Comparison of ENCODE assay signal across 16 cellular contexts in genomic region chr11:75386912-75387311, GRCh38. TPM values are rescaled to one million over a fixed set of nuclear protein-coding genes. Genes with fewer than 3 reads are reported as not detected.
A peak's percentile ranks its signal among the peaks of the same experiment; 100 is the strongest.
DNase-seq lines count a peak whose midpoint lies in the region; ATAC-seq and TF ChIP-seq lines count a peak whose summit lies in the region.
"Had no signal": no experiment of that assay in that cellular context is flagged by ENCODE, and none has a peak within 500 bp of the region (broad histone marks: within the 10 kb centered on the region; RNA-seq: fewer than 3 reads in every experiment).

No MANE protein-coding gene starts in this region.

- H3K9me3 ChIP-seq in HUES6 (ENCODE audit: control insufficient read depth, insufficient read depth, low read depth, low read length): no peaks in the 10 kb centered on the region
- no peaks in the 10 kb centered on the region for H3K9me3 ChIP-seq in left lung
- H3K9me3 ChIP-seq in sigmoid colon: no peaks in the 10 kb centered on the region
- H3K9me3 ChIP-seq in Peyer's patch: no peaks in the 10 kb centered on the region
- H3K9me3 ChIP-seq: MG63, tibial artery had no signal

- intact Hi-C loops in left lung (cut with DNase I) (loop anchor here in 1 of 2 donors (10.0 kb wide), 1 partner anchor 102 kb away; no protein-coding TSS in a partner anchor), sigmoid colon (cut with DNase I) (no loop called here)

- WGBS in sigmoid colon, 2 donors: 24 to 76% methylated on average over 3 of the region's 3 CpGs

- H3K9ac ChIP-seq in HUES6 (ENCODE audit: low read length): peak overlapping the region; percentile 55

- in situ Hi-C loops in KBM-7 (cut with MboI; ENCODE audit: low pct_unique_long_range_greater_than_20kb, low sequenced_read_pairs): loop anchor here (10.0 kb wide), 1 partner anchor 52 kb away; no protein-coding TSS in a partner anchor

- H3K4me3 ChIP-seq in HUES6 (ENCODE audit: low read depth, low read length) (no peak overlapping the region), left lung (no peak overlapping the region), sigmoid colon (no peak overlapping the region), Peyer's patch (no peak overlapping the region)
- H3K4me3 ChIP-seq: MG63, tibial artery had no signal

- DNase-seq in SW480 (ENCODE audit: low spot score) (peak; percentile 61), left lung (no peak), sigmoid colon (peak; percentile 26), KBM-7 (no peak), Peyer's patch (no peak)
- no peak for DNase-seq in stimulated activated CD4-positive, alpha-beta T cell treated with anti-CD3 and anti-CD28 coated beads, Interleukin-2, amount 100 ng/mL, for 24 hours
- DNase-seq in stimulated activated CD4-positive, alpha-beta T cell treated with anti-CD3 and anti-CD28 coated beads, Interleukin-4, amount 100 ng/mL, for 24 hours: no peak
- DNase-seq: activated CD4-positive, alpha-beta T cell treated with anti-CD3 and anti-CD28 coated beads for 1 hour; NCI-H1436; NCI-H2171; stimulated activated naive CD4-positive, alpha-beta T cell had no signal

- H3K4me1 ChIP-seq in HUES6 (ENCODE audit: control insufficient read depth, insufficient read depth, low read length) (peaks cover 22% of the 10 kb centered on the region; the same call in 1 of the 2 replicates), left lung (peaks cover 10 to 28% of the 10 kb centered on the region in 2 donors), sigmoid colon (peaks cover 0 to 9% (median 4%) of the 10 kb centered on the region in 4 donors), Peyer's patch (peaks cover 0 to 24% (median 0%) of the 10 kb centered on the region in 4 donors)

- H3K36me3 ChIP-seq in HUES6 (ENCODE audit: control insufficient read depth, insufficient read depth, low read length) (no peaks in the 10 kb centered on the region), left lung (no peaks in the 10 kb centered on the region), sigmoid colon (no peaks in the 10 kb centered on the region), Peyer's patch (no peaks in the 10 kb centered on the region)
- H3K36me3 ChIP-seq: MG63, tibial artery had no signal

- TF ChIP-seq CTCF in left lung (IDR thresholded peaks at IDR 0.05): no peak
- TF ChIP-seq CTCF in sigmoid colon (IDR thresholded peaks at IDR 0.05): no peak
- no peak for TF ChIP-seq CTCF in Peyer's patch (IDR thresholded peaks at IDR 0.05)

- TF ChIP-seq POLR2A in sigmoid colon (IDR thresholded peaks at IDR 0.05) (no peak), Peyer's patch (IDR thresholded peaks at IDR 0.05) (no peak)

- ATAC-seq in left lung: peak; percentile 7

- H3K27ac ChIP-seq in HUES6 (ENCODE audit: low read depth, low read length): peak overlapping the region; percentile 67; the same call in 1 of the 2 replicates
- no peak overlapping the region for H3K27ac ChIP-seq in left lung
- H3K27ac ChIP-seq in sigmoid colon: peak overlapping the region in 1 of 4 donors; percentile 11
- H3K27ac ChIP-seq in Peyer's patch: no peak overlapping the region
- H3K27ac ChIP-seq: tibial artery had no signal

- no peak for TF ChIP-seq EP300 in sigmoid colon (IDR thresholded peaks at IDR 0.05)

- H3K27me3 ChIP-seq in HUES6 (ENCODE audit: control insufficient read depth, insufficient read depth, low read length) (no peaks in the 10 kb centered on the region), left lung (no peaks in the 10 kb centered on the region), sigmoid colon (no peaks in the 10 kb centered on the region), Peyer's patch (no peaks in the 10 kb centered on the region)
- H3K27me3 ChIP-seq: MG63 had no signal

RNA-seq across cellular contexts. Expression of gene RPS3, which starts 12.4 kb away (rescaled TPM):
- total RNA-seq in left lung: 1,000 to 10,000 TPM; 1,943 to 2,064 TPM
- total RNA-seq in sigmoid colon: 1,000 to 10,000 TPM in 3 of 4 donors, 100 to 1,000 TPM in 1; 967 to 2,377 (median 1,713) TPM
- 1,000 to 10,000 TPM; 2,814 to 4,083 (median 3,267) TPM for polyA plus RNA-seq in sigmoid colon
- total RNA-seq in Peyer's patch: 1,000 to 10,000 TPM in 1 of 4 donors, 100 to 1,000 TPM in 3; 505 to 1,121 (median 614) TPM

RNA-seq across cellular contexts. Expression of gene ARRB1, which starts 35.5 kb away (rescaled TPM):
- total RNA-seq in left lung (100 to 1,000 TPM; 112 to 150 TPM), sigmoid colon (10 to 100 TPM; 38.5 to 96.7 (median 55.2) TPM), Peyer's patch (100 to 1,000 TPM in 2 of 4 donors, 10 to 100 TPM in 2; 45.4 to 136 (median 90.6) TPM)
- polyA plus RNA-seq in sigmoid colon: 10 to 100 TPM; 24.0 to 45.6 (median 32.4) TPM

RNA-seq across cellular contexts. Expression of gene KLHL35, which starts 46.1 kb away (rescaled TPM):
- total RNA-seq in left lung (1 to 10 TPM; 1.4 to 2.1 TPM), sigmoid colon (1 to 10 TPM in 1 of 4 donors, under 1 TPM in 1, not detected in 2; 0.81 to 1.1 TPM), Peyer's patch (1 to 10 TPM in 1 of 4 donors, not detected in 3; 1.6 TPM)
- polyA plus RNA-seq in sigmoid colon: under 1 TPM in 1 of 3 donors, not detected in 2; 0.41 TPM
- total RNA-seq: G401, H4 had no signal

Comparison
In these comparisons a context has a peak if more than half of its experiments do, and no peak if none do; other contexts are left out.
1. DNase-seq: peak in SW480 (single experiment) and sigmoid colon (single experiment); none in left lung (0 of 2), stimulated activated CD4-positive, alpha-beta T cell treated with anti-CD3 and anti-CD28 coated beads, Interleukin-2, amount 100 ng/mL, for 24 hours (0 of 2), stimulated activated CD4-positive, alpha-beta T cell treated with anti-CD3 and anti-CD28 coated beads, Interleukin-4, amount 100 ng/mL, for 24 hours (single experiment), KBM-7 (single experiment) and Peyer's patch (0 of 3).